Comparison of ENCODE assay signal across 15 cellular contexts in genomic region chr19:48250290-48251025, GRCh38. TPM values are rescaled to one million over a fixed set of nuclear protein-coding genes. Genes with fewer than 3 reads are reported as not detected.
DNase-seq lines count a peak whose midpoint lies in the region; ATAC-seq, FAIRE-seq and TF ChIP-seq lines count a peak whose summit lies in the region.
"Had no signal": no experiment of that assay in that cellular context is flagged by ENCODE, and none has a peak within 500 bp of the region (broad histone marks: within the 10 kb centered on the region; RNA-seq: fewer than 3 reads in every experiment).

No MANE protein-coding gene starts in this region.

- H3K4me1 Mint-ChIP-seq in activated naive CD8-positive, alpha-beta T cell (ENCODE audit: low read depth): peaks cover 78% of the 10 kb centered on the region

- H3K27ac Mint-ChIP-seq in activated naive CD8-positive, alpha-beta T cell: peak overlapping the region; percentile 98

- CTCF ChIA-PET in A673 (lab: Charles Lee): interaction anchor here (0.6 kb wide), 1 partner anchor 60 kb away, joined by 3 read pairs; no protein-coding TSS in a partner anchor

- H3K36me3 ChIP-seq in A673 (ENCODE audit: insufficient read depth, low read length, poor library complexity, severe bottlenecking) (peaks cover 28% of the 10 kb centered on the region), muscle layer of duodenum (ENCODE audit: control insufficient read depth in 1 of 2, insufficient read depth in 2 of 2, low read length in 2 of 2) (peaks cover 3 to 9% of the 10 kb centered on the region in 2 donors)

- no peaks in the 10 kb centered on the region for H3K27me3 Mint-ChIP-seq in activated naive CD8-positive, alpha-beta T cell

- H3K4me1 ChIP-seq in A673 (ENCODE audit: insufficient read depth, low read length, poor library complexity, severe bottlenecking): peaks cover 71% of the 10 kb centered on the region
- peaks cover 17 to 25% of the 10 kb centered on the region in 2 donors for H3K4me1 ChIP-seq in muscle layer of duodenum (ENCODE audit: control insufficient read depth in 1 of 2, insufficient read depth in 2 of 2, low read length in 2 of 2)

- peaks cover 3% of the 10 kb centered on the region for H3K9me3 Mint-ChIP-seq in activated naive CD8-positive, alpha-beta T cell (ENCODE audit: low read depth)

- H3K4me3 Mint-ChIP-seq in activated naive CD8-positive, alpha-beta T cell: peak overlapping the region; percentile 93

- POLR2A ChIA-PET in A673 (lab: Charles Lee; ENCODE audit: low non-redundant PET): interaction anchor here (0.6 to 1.2 kb wide), 2 partner anchors 23 to 47 kb away, joined by 3 to 5 read pairs; no protein-coding TSS in a partner anchor

- ATAC-seq in HG03097 (IDR thresholded peaks at IDR 0.05; ENCODE audit: low FRiP score, unreplicated experiment) (no peak), GM19351 (IDR thresholded peaks at IDR 0.05; ENCODE audit: unreplicated experiment) (no peak)

- FAIRE-seq in GM12891 (lab: Jason Lieb, UNC): peak; percentile 70
- FAIRE-seq: bronchial epithelial cell had no signal

- H3K27me3 ChIP-seq in A673 (replicated peaks; ENCODE audit: insufficient read depth, low read depth, low read length, poor library complexity) (no peaks in the 10 kb centered on the region), muscle layer of duodenum (ENCODE audit: low read depth, low read length) (no peaks in the 10 kb centered on the region)

- H3K27ac ChIP-seq in A673 (ENCODE audit: low read depth, low read length, poor library complexity, severe bottlenecking) (peak overlapping the region; percentile 98), muscle layer of duodenum (ENCODE audit: low read length) (peak overlapping the region; percentile 77)

- TF ChIP-seq POLR2A in GM12891 (IDR thresholded peaks at IDR 0.05; ENCODE audit: low read depth, low read length): no peak

- intact Hi-C loops in A673 (cut with micrococcal nuclease; ENCODE audit: unreplicated experiment): loop anchor here (5.0 kb wide), 1 partner anchor 138 kb away; the partner anchor contains the start of gene PLA2G4C

- H3K9me3 ChIP-seq in A673 (ENCODE audit: low read depth, low read length, poor library complexity, severe bottlenecking): no peaks in the 10 kb centered on the region
- no peaks in the 10 kb centered on the region for H3K9me3 ChIP-seq in muscle layer of duodenum (ENCODE audit: control insufficient read depth in 1 of 2, low read length in 2 of 2)
- H3K9me3 ChIP-seq: Caco-2 had no signal

- DNase-seq in A673 (ENCODE audit: low spot score) (no peak), GM12891 (ENCODE audit: insufficient read length, low spot score) (no peak), OCI-M2 (lab: John Stamatoyannopoulos, UW; ENCODE audit: unreplicated experiment) (no peak), NCI-H1436 (lab: John Stamatoyannopoulos, UW) (no peak)
- DNase-seq: Caco-2, GOT3, NCI-H187, T-helper 9 cell had no signal

- BruUV-seq in A673 (replicated peaks; lab: Mats Ljungman, UMichigan): no TSS peak

- peaks cover 18% of the 10 kb centered on the region for H3K36me3 Mint-ChIP-seq in activated naive CD8-positive, alpha-beta T cell

- TF ChIP-seq CTCF in A673 (conservative IDR thresholded peaks at IDR 0.05; ENCODE audit: low read depth, low read length): no peak

- H3K4me3 ChIP-seq in A673 (ENCODE audit: low read depth, low read length, poor library complexity, severe bottlenecking) (no peak overlapping the region), muscle layer of duodenum (ENCODE audit: low read depth in 1 of 2, low read length in 2 of 2) (no peak overlapping the region)

TF ChIP-seq in GM12891, 5 proteins besides CTCF, POLR2A, EP300 and RAD21:
- TF ChIP-seq TAF1 (IDR thresholded peaks at IDR 0.05; ENCODE audit: low read depth, low read length): no peak
- TF ChIP-seq SPI1 (IDR thresholded peaks at IDR 0.05; ENCODE audit: low read depth, low read length): no peak
- TF ChIP-seq POU2F2 (IDR thresholded peaks at IDR 0.05; ENCODE audit: low read depth, low read length): no peak
- no peak for TF ChIP-seq POLR2AphosphoS5 (IDR thresholded peaks at IDR 0.05; ENCODE audit: low read depth, low read length)
- TF ChIP-seq PAX5 (IDR thresholded peaks at IDR 0.05; ENCODE audit: insufficient read depth, low read length, severe bottlenecking): no peak
TF ChIP-seq in GM12891: peak in this region for 0.

RNA-seq across cellular contexts. Expression of gene CARD8, which starts 5.3 kb away (rescaled TPM):
- 139 and 151 TPM in 2 replicates for total RNA-seq in A673 (2021)
- 34.7 TPM for polyA plus RNA-seq in GM12891 (2012; ENCODE audit: low read depth, missing spikeins)

RNA-seq across cellular contexts. Expression of gene ZNF114, which starts 19.4 kb away (rescaled TPM):
- 9.5 and 11.7 TPM in 2 replicates for total RNA-seq in A673 (2021)
- 0.12 TPM for polyA plus RNA-seq in GM12891 (2012; ENCODE audit: low read depth, missing spikeins)
- total RNA-seq: esophagus mucosa, mononuclear cell had no signal
